In genomic region chr1:184085667-184086066, GRCh38 we compare ENCODE assay signal across 32 cellular contexts.
"Had no signal": no experiment of that assay in that cellular context is flagged by ENCODE, and none has a peak within 500 bp of the region (broad histone marks: within the 10 kb centered on the region; RNA-seq: fewer than 3 reads in every experiment).

No MANE protein-coding gene starts in this region.

- H3K4me3 ChIP-seq: adrenal gland, body of pancreas had no signal

- H3K9me3 ChIP-seq: adrenal gland, body of pancreas had no signal

- H3K27me3 ChIP-seq: adrenal gland, body of pancreas, brain microvascular endothelial cell had no signal

- ATAC-seq: activated CD8-positive, alpha-beta T cell treated with anti-CD3 and anti-CD28 coated beads for 36 hours; activated naive CD4-positive, alpha-beta T cell treated with anti-CD3 and anti-CD28 coated beads, Interleukin-2, amount 50 U/mL, for 72 hours; activated T-cell treated with anti-CD3 and anti-CD28 coated beads, Interleukin-2, amount 50 U/mL, for 4 hours; activated T-cell treated with anti-CD3 and anti-CD28 coated beads, Interleukin-2, amount 50 U/mL, for 72 hours; activated T-helper 17 cell treated with anti-CD3 and anti-CD28 coated beads, Interleukin-2, amount 50 U/mL, for 72 hours; body of pancreas had no signal

- H3K27ac ChIP-seq: adrenal gland, body of pancreas, brain microvascular endothelial cell, VCaP had no signal

- H3K4me1 ChIP-seq: adrenal gland, body of pancreas had no signal

- H3K36me3 ChIP-seq: adrenal gland, brain microvascular endothelial cell had no signal

- DNase-seq: activated B cell treated with CpG ODN at 0.5 μM for 24 hours; activated CD4-positive, alpha-beta memory T cell treated with anti-CD3 and anti-CD28 coated beads for 36 hours; activated CD4-positive, alpha-beta T cell treated with anti-CD3 and anti-CD28 coated beads for 4 hours; activated CD4-positive, alpha-beta T cell treated with anti-CD3 and anti-CD28 coated beads, Interleukin-2, amount 10 ng/mL, durations not matched to agents 24 days and 14 days; activated CD4-positive, alpha-beta T cell treated with anti-CD3 and anti-CD28 coated beads, Interleukin-2, amount 50 U/mL, for 1 hour; activated CD4-positive, alpha-beta T cell treated with anti-CD3 and anti-CD28 coated beads, Interleukin-2, amount 50 U/mL, for 4 hours; activated CD4-positive, CD25-positive, alpha-beta regulatory T cell treated with anti-CD3 and anti-CD28 coated beads, Interleukin-2, amount 50 U/mL, for 72 hours; activated CD8-positive, alpha-beta memory T cell treated with anti-CD3 and anti-CD28 coated beads, Interleukin-2, amount 50 U/mL, for 4 hours; activated CD8-positive, alpha-beta T cell treated with anti-CD3 and anti-CD28 coated beads for 36 hours; activated effector memory CD4-positive, alpha-beta T cell treated with anti-CD3 and anti-CD28 coated beads, Interleukin-2, amount 50 U/mL, for 16 hours; activated gamma-delta T cell treated with Interleukin-2 at 50 U/mL for 16 hours; activated naive CD4-positive, alpha-beta T cell; activated naive CD4-positive, alpha-beta T cell treated with anti-CD3 and anti-CD28 coated beads for 36 hours; activated naive CD4-positive, alpha-beta T cell treated with anti-CD3 and anti-CD28 coated beads, Interleukin-2, amount 50 U/mL, for 16 hours; activated naive CD8-positive, alpha-beta T cell treated with anti-CD3 and anti-CD28 coated beads for 36 hours; activated T-cell treated with anti-CD3 and anti-CD28 coated beads for 4 hours; activated T-cell treated with anti-CD3 and anti-CD28 coated beads, Interleukin-2, amount 50 U/mL, for 1 hour; activated T-cell treated with anti-CD3 and anti-CD28 coated beads, Interleukin-2, amount 50 U/mL, for 4 hours; activated T-cell treated with anti-CD3 and anti-CD28 coated beads, Interleukin-2, amount 50 U/mL, for 72 hours; adrenal gland; amniotic stem cell; aorta; body of pancreas; brain microvascular endothelial cell; cerebellar nuclear complex; T-helper 1 cell; T-helper 2 cell; T-helper 9 cell had no signal

- FAIRE-seq: astrocyte had no signal
